In the genomic region with DNA sequence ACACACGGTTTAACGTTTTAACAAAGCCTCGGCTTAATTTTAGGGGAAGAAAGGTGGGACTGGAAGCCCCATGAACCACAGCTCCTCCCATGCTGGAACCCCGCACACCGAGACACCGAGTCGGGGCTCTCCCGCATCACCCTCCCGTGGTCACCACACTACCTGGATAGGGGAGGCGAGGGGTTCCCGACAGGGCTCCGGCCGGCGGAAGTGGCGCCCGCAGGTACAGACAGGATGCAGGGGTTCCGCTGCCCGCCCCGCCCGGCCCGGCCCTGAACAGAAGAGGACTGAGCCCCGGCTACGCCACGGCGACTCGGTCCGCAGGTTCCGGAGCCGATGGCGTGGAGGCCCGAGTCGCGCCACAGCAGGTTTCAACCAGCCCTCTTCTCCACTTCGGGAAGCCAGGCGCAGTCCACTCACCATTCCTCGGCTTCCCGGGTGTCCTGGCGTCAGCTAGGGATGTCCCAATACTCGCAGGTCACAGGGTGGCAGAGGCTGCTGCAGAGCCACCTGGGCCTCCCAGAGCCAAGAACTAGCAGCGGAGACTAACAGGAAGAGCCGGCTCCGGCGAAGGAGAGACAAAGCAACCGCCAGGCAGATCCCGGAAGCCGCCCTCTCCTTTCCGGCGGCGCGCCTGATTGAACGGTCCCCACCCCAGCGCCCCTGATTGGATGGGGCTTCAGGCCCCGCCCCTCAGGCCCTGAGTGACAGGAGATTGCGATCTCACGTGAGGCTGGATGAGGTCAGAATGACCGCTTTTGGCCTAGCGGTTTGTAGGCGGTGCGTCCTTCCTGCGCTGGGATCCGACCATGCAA, we compare ENCODE assay signal across 1 cellular context.
A peak's percentile ranks its signal among the peaks of the same experiment; 100 is the strongest.
TF ChIP-seq lines count a peak whose summit lies in the region.

A gene (minus strand): TSS at position 580 of the 815 bp plus-strand sequence. CDS start 157 bp downstream, at position 423.

TF ChIP-seq in K562, 482 proteins besides CTCF, POLR2A, EP300 and RAD21 (continued from another document and continues in another):
- TF ChIP-seq, protein P1, sequence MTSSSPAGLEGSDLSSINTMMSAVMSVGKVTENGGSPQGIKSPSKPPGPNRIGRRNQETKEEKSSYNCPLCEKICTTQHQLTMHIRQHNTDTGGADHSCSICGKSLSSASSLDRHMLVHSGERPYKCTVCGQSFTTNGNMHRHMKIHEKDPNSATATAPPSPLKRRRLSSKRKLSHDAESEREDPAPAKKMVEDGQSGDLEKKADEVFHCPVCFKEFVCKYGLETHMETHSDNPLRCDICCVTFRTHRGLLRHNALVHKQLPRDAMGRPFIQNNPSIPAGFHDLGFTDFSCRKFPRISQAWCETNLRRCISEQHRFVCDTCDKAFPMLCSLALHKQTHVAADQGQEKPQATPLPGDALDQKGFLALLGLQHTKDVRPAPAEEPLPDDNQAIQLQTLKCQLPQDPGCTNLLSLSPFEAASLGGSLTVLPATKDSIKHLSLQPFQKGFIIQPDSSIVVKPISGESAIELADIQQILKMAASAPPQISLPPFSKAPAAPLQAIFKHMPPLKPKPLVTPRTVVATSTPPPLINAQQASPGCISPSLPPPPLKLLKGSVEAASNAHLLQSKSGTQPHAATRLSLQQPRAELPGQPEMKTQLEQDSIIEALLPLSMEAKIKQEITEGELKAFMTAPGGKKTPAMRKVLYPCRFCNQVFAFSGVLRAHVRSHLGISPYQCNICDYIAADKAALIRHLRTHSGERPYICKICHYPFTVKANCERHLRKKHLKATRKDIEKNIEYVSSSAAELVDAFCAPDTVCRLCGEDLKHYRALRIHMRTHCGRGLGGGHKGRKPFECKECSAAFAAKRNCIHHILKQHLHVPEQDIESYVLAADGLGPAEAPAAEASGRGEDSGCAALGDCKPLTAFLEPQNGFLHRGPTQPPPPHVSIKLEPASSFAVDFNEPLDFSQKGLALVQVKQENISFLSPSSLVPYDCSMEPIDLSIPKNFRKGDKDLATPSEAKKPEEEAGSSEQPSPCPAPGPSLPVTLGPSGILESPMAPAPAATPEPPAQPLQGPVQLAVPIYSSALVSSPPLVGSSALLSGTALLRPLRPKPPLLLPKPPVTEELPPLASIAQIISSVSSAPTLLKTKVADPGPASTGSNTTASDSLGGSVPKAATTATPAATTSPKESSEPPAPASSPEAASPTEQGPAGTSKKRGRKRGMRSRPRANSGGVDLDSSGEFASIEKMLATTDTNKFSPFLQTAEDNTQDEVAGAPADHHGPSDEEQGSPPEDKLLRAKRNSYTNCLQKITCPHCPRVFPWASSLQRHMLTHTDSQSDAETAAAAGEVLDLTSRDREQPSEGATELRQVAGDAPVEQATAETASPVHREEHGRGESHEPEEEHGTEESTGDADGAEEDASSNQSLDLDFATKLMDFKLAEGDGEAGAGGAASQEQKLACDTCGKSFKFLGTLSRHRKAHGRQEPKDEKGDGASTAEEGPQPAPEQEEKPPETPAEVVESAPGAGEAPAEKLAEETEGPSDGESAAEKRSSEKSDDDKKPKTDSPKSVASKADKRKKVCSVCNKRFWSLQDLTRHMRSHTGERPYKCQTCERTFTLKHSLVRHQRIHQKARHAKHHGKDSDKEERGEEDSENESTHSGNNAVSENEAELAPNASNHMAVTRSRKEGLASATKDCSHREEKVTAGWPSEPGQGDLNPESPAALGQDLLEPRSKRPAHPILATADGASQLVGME (CRISPR knock-in tag; IDR thresholded peaks at IDR 0.05), result no peak
- TF ChIP-seq ELF1 (tag; IDR thresholded peaks at IDR 0.05), result peak; percentile 95
- TF ChIP-seq TAF15 (IDR thresholded peaks at IDR 0.05; ENCODE audit: low read depth, low read length), result no peak
- TF ChIP-seq ZNF282 (CRISPR knock-in tag; IDR thresholded peaks at IDR 0.05), result no peak
- TF ChIP-seq RBM17 (IDR thresholded peaks at IDR 0.05; ENCODE audit: borderline replicate concordance, low read depth, low read length), result no peak
- TF ChIP-seq, protein P2, sequence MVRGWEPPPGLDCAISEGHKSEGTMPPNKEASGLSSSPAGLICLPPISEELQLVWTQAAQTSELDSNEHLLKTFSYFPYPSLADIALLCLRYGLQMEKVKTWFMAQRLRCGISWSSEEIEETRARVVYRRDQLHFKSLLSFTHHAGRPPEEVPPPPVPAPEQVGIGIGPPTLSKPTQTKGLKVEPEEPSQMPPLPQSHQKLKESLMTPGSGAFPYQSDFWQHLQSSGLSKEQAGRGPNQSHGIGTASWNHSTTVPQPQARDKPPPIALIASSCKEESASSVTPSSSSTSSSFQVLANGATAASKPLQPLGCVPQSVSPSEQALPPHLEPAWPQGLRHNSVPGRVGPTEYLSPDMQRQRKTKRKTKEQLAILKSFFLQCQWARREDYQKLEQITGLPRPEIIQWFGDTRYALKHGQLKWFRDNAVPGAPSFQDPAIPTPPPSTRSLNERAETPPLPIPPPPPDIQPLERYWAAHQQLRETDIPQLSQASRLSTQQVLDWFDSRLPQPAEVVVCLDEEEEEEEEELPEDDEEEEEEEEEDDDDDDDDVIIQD (CRISPR knock-in tag; IDR thresholded peaks at IDR 0.05), result no peak
- TF ChIP-seq PTBP1 (IDR thresholded peaks at IDR 0.05; ENCODE audit: low read depth, low read length), result no peak; the same call in 1 of the 2 replicates
- TF ChIP-seq CHD2 (IDR thresholded peaks at IDR 0.05; ENCODE audit: low read depth, low read length), result peak; percentile 68
- TF ChIP-seq SRSF1 (IDR thresholded peaks at IDR 0.05; ENCODE audit: low read depth, low read length), result peak; percentile 62; the same call in 1 of the 2 replicates
- 0 out of 4 replicates have a peak, but pooled peaks of 1 of the 2 experiments have one; percentile 14 for TF ChIP-seq FOXA3 (CRISPR knock-in tag; conservative IDR thresholded peaks at IDR 0.05 in 1 of 2, IDR thresholded peaks at IDR 0.05 in 1 of 2)
- peak in 1 of 2 experiments; percentile 88; a peak in 2 of 4 replicates for TF ChIP-seq HDAC1 (IDR thresholded peaks at IDR 0.05)
- no peak for TF ChIP-seq HDAC3 (IDR thresholded peaks at IDR 0.05; ENCODE audit: borderline replicate concordance, partially characterized antibody)
- TF ChIP-seq FUS (optimal IDR thresholded peaks at IDR 0.05; ENCODE audit: low read depth, low read length), result no peak
- no peak for TF ChIP-seq MTA2 (IDR thresholded peaks at IDR 0.05; ENCODE audit: low read depth)
- TF ChIP-seq CTBP1 (IDR thresholded peaks at IDR 0.05; ENCODE audit: borderline replicate concordance), result peak; percentile 64
- TF ChIP-seq CEBPB (tag; IDR thresholded peaks at IDR 0.05), result no peak
- TF ChIP-seq, protein P3, sequence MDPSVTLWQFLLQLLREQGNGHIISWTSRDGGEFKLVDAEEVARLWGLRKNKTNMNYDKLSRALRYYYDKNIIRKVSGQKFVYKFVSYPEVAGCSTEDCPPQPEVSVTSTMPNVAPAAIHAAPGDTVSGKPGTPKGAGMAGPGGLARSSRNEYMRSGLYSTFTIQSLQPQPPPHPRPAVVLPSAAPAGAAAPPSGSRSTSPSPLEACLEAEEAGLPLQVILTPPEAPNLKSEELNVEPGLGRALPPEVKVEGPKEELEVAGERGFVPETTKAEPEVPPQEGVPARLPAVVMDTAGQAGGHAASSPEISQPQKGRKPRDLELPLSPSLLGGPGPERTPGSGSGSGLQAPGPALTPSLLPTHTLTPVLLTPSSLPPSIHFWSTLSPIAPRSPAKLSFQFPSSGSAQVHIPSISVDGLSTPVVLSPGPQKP (CRISPR knock-in tag; IDR thresholded peaks at IDR 0.05), result no peak
- TF ChIP-seq NR2C2 (CRISPR knock-in tag; IDR thresholded peaks at IDR 0.05), result no peak
- TF ChIP-seq NR2C2 (tag; IDR thresholded peaks at IDR 0.05), result peak; percentile 69
- TF ChIP-seq, protein P4, sequence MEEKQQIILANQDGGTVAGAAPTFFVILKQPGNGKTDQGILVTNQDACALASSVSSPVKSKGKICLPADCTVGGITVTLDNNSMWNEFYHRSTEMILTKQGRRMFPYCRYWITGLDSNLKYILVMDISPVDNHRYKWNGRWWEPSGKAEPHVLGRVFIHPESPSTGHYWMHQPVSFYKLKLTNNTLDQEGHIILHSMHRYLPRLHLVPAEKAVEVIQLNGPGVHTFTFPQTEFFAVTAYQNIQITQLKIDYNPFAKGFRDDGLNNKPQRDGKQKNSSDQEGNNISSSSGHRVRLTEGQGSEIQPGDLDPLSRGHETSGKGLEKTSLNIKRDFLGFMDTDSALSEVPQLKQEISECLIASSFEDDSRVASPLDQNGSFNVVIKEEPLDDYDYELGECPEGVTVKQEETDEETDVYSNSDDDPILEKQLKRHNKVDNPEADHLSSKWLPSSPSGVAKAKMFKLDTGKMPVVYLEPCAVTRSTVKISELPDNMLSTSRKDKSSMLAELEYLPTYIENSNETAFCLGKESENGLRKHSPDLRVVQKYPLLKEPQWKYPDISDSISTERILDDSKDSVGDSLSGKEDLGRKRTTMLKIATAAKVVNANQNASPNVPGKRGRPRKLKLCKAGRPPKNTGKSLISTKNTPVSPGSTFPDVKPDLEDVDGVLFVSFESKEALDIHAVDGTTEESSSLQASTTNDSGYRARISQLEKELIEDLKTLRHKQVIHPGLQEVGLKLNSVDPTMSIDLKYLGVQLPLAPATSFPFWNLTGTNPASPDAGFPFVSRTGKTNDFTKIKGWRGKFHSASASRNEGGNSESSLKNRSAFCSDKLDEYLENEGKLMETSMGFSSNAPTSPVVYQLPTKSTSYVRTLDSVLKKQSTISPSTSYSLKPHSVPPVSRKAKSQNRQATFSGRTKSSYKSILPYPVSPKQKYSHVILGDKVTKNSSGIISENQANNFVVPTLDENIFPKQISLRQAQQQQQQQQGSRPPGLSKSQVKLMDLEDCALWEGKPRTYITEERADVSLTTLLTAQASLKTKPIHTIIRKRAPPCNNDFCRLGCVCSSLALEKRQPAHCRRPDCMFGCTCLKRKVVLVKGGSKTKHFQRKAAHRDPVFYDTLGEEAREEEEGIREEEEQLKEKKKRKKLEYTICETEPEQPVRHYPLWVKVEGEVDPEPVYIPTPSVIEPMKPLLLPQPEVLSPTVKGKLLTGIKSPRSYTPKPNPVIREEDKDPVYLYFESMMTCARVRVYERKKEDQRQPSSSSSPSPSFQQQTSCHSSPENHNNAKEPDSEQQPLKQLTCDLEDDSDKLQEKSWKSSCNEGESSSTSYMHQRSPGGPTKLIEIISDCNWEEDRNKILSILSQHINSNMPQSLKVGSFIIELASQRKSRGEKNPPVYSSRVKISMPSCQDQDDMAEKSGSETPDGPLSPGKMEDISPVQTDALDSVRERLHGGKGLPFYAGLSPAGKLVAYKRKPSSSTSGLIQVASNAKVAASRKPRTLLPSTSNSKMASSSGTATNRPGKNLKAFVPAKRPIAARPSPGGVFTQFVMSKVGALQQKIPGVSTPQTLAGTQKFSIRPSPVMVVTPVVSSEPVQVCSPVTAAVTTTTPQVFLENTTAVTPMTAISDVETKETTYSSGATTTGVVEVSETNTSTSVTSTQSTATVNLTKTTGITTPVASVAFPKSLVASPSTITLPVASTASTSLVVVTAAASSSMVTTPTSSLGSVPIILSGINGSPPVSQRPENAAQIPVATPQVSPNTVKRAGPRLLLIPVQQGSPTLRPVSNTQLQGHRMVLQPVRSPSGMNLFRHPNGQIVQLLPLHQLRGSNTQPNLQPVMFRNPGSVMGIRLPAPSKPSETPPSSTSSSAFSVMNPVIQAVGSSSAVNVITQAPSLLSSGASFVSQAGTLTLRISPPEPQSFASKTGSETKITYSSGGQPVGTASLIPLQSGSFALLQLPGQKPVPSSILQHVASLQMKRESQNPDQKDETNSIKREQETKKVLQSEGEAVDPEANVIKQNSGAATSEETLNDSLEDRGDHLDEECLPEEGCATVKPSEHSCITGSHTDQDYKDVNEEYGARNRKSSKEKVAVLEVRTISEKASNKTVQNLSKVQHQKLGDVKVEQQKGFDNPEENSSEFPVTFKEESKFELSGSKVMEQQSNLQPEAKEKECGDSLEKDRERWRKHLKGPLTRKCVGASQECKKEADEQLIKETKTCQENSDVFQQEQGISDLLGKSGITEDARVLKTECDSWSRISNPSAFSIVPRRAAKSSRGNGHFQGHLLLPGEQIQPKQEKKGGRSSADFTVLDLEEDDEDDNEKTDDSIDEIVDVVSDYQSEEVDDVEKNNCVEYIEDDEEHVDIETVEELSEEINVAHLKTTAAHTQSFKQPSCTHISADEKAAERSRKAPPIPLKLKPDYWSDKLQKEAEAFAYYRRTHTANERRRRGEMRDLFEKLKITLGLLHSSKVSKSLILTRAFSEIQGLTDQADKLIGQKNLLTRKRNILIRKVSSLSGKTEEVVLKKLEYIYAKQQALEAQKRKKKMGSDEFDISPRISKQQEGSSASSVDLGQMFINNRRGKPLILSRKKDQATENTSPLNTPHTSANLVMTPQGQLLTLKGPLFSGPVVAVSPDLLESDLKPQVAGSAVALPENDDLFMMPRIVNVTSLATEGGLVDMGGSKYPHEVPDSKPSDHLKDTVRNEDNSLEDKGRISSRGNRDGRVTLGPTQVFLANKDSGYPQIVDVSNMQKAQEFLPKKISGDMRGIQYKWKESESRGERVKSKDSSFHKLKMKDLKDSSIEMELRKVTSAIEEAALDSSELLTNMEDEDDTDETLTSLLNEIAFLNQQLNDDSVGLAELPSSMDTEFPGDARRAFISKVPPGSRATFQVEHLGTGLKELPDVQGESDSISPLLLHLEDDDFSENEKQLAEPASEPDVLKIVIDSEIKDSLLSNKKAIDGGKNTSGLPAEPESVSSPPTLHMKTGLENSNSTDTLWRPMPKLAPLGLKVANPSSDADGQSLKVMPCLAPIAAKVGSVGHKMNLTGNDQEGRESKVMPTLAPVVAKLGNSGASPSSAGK (IDR thresholded peaks at IDR 0.05), result peak; percentile 71
- peak; percentile 93 for TF ChIP-seq MEIS2 (IDR thresholded peaks at IDR 0.05; ENCODE audit: partially characterized antibody)
- no peak for TF ChIP-seq WHSC1 (IDR thresholded peaks at IDR 0.05; ENCODE audit: low read length)
- TF ChIP-seq E2F3 (CRISPR knock-in tag; IDR thresholded peaks at IDR 0.05), result no peak
- no peak for TF ChIP-seq ZFP36 (IDR thresholded peaks at IDR 0.05; ENCODE audit: low read depth, low read length, partially characterized antibody)
- TF ChIP-seq, protein P5, sequence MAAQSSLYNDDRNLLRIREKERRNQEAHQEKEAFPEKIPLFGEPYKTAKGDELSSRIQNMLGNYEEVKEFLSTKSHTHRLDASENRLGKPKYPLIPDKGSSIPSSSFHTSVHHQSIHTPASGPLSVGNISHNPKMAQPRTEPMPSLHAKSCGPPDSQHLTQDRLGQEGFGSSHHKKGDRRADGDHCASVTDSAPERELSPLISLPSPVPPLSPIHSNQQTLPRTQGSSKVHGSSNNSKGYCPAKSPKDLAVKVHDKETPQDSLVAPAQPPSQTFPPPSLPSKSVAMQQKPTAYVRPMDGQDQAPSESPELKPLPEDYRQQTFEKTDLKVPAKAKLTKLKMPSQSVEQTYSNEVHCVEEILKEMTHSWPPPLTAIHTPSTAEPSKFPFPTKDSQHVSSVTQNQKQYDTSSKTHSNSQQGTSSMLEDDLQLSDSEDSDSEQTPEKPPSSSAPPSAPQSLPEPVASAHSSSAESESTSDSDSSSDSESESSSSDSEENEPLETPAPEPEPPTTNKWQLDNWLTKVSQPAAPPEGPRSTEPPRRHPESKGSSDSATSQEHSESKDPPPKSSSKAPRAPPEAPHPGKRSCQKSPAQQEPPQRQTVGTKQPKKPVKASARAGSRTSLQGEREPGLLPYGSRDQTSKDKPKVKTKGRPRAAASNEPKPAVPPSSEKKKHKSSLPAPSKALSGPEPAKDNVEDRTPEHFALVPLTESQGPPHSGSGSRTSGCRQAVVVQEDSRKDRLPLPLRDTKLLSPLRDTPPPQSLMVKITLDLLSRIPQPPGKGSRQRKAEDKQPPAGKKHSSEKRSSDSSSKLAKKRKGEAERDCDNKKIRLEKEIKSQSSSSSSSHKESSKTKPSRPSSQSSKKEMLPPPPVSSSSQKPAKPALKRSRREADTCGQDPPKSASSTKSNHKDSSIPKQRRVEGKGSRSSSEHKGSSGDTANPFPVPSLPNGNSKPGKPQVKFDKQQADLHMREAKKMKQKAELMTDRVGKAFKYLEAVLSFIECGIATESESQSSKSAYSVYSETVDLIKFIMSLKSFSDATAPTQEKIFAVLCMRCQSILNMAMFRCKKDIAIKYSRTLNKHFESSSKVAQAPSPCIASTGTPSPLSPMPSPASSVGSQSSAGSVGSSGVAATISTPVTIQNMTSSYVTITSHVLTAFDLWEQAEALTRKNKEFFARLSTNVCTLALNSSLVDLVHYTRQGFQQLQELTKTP (IDR thresholded peaks at IDR 0.05; ENCODE audit: low read depth in 1 of 2, partially characterized antibody in 2 of 2), result peak in 1 of 2 experiments; percentile 52
